In genomic region chr9:85973238-85973637, GRCh38 we compare ENCODE assay signal across 15 cellular contexts. TPM values are rescaled to one million over a fixed set of nuclear protein-coding genes. Genes with fewer than 3 reads are reported as not detected.
DNase-seq lines count a peak whose midpoint lies in the region; ATAC-seq and TF ChIP-seq lines count a peak whose summit lies in the region.
"Had no signal": no experiment of that assay in that cellular context is flagged by ENCODE, and none has a peak within 500 bp of the region (broad histone marks: within the 10 kb centered on the region; RNA-seq: fewer than 3 reads in every experiment).

No MANE protein-coding gene starts in this region.

- H3K27me3 Mint-ChIP-seq in activated CD4-positive, alpha-beta T cell treated with anti-CD3 and anti-CD28 coated beads for 36 hours, result no peaks in the 10 kb centered on the region
- no peaks in the 10 kb centered on the region for H3K27me3 Mint-ChIP-seq in MCF 10A (ENCODE audit: insufficient read depth, unreplicated experiment)
- no peaks in the 10 kb centered on the region for H3K27me3 Mint-ChIP-seq in activated T-helper 17 cell treated with anti-CD3 and anti-CD28 coated beads, Interleukin-2, amount 50 U/mL, for 72 hours
- H3K27me3 Mint-ChIP-seq in type B pancreatic cell, result no peaks in the 10 kb centered on the region
- H3K27me3 Mint-ChIP-seq: CD8-positive, alpha-beta memory T cell had no signal

- no peaks in the 10 kb centered on the region for H3K9me3 Mint-ChIP-seq in activated CD4-positive, alpha-beta T cell treated with anti-CD3 and anti-CD28 coated beads for 36 hours (ENCODE audit: low read depth)
- no peaks in the 10 kb centered on the region for H3K9me3 Mint-ChIP-seq in MCF 10A (ENCODE audit: unreplicated experiment)
- H3K9me3 Mint-ChIP-seq in activated T-helper 17 cell treated with anti-CD3 and anti-CD28 coated beads, Interleukin-2, amount 50 U/mL, for 72 hours, result no peaks in the 10 kb centered on the region
- H3K9me3 Mint-ChIP-seq in type B pancreatic cell, result no peaks in the 10 kb centered on the region
- H3K9me3 Mint-ChIP-seq: CD8-positive, alpha-beta memory T cell had no signal

- no peak overlapping the region for H3K27ac Mint-ChIP-seq in activated CD4-positive, alpha-beta T cell treated with anti-CD3 and anti-CD28 coated beads for 36 hours
- H3K27ac Mint-ChIP-seq in MCF 10A (ENCODE audit: low read depth, unreplicated experiment) (peak overlapping the region; percentile 6), type B pancreatic cell (peak overlapping the region; percentile 0)
- no peak overlapping the region for H3K27ac Mint-ChIP-seq in activated T-helper 17 cell treated with anti-CD3 and anti-CD28 coated beads, Interleukin-2, amount 50 U/mL, for 72 hours

- no peaks in the 10 kb centered on the region for H3K4me1 ChIP-seq in breast epithelium
- H3K4me1 ChIP-seq: BLaER1 had no signal

- no peak overlapping the region for H3K27ac ChIP-seq in breast epithelium
- H3K27ac ChIP-seq: 22Rv1, BLaER1, GM23248 had no signal

- H3K4me3 Mint-ChIP-seq in activated CD4-positive, alpha-beta T cell treated with anti-CD3 and anti-CD28 coated beads for 36 hours, result no peak overlapping the region
- H3K4me3 Mint-ChIP-seq in MCF 10A (ENCODE audit: unreplicated experiment) (no peak overlapping the region), type B pancreatic cell (no peak overlapping the region)
- no peak overlapping the region for H3K4me3 Mint-ChIP-seq in activated T-helper 17 cell treated with anti-CD3 and anti-CD28 coated beads, Interleukin-2, amount 50 U/mL, for 72 hours
- H3K4me3 Mint-ChIP-seq: CD8-positive, alpha-beta memory T cell had no signal

- no peak for TF ChIP-seq CTCF in MCF 10A (IDR thresholded peaks at IDR 0.05; ENCODE audit: unreplicated experiment)
- TF ChIP-seq CTCF in breast epithelium (IDR thresholded peaks at IDR 0.05), result no peak
- no peak for TF ChIP-seq CTCF in type B pancreatic cell (conservative IDR thresholded peaks at IDR 0.05)

- no peak for DNase-seq in activated CD4-positive, alpha-beta T cell treated with anti-CD3 and anti-CD28 coated beads for 36 hours
- DNase-seq in activated CD4-positive, alpha-beta T cell treated with anti-CD3 and anti-CD28 coated beads, Interleukin-2, amount 50 U/mL, for 1 hour, result no peak
- DNase-seq in MCF 10A (ENCODE audit: unreplicated experiment) (no peak), breast epithelium (ENCODE audit: low spot score in 2 of 2) (no peak), type B pancreatic cell (ENCODE audit: extremely low spot score, unreplicated experiment) (no peak)
- DNase-seq in activated effector memory CD4-positive, alpha-beta T cell treated with anti-CD3 and anti-CD28 coated beads, Interleukin-2, amount 50 U/mL, for 16 hours, result no peak
- DNase-seq: AML-193, DMS 273 treated with DMSO at 0.1 percent for 48 hours, GM23248, H7 had no signal

- H3K27me3 ChIP-seq in breast epithelium, result no peaks in the 10 kb centered on the region
- H3K27me3 ChIP-seq: BLaER1 had no signal

- peaks cover 3% of the 10 kb centered on the region for H3K36me3 ChIP-seq in breast epithelium

- TF ChIP-seq POLR2A in breast epithelium (IDR thresholded peaks at IDR 0.05), result no peak

- CTCF ChIA-PET in activated CD4-positive, alpha-beta T cell treated with anti-CD3 and anti-CD28 coated beads for 36 hours (lab: Charles Lee), result interaction anchor here (0.6 to 0.8 kb wide), 2 partner anchors 8 to 10 kb away, joined by 4 read pairs; no protein-coding TSS in a partner anchor
- CTCF ChIA-PET in MCF 10A (lab: Yijun Ruan, JAX), result no interaction called here

- H3K36me3 Mint-ChIP-seq in activated CD4-positive, alpha-beta T cell treated with anti-CD3 and anti-CD28 coated beads for 36 hours (ENCODE audit: low read depth), result peaks cover 50% of the 10 kb centered on the region
- H3K36me3 Mint-ChIP-seq in MCF 10A (ENCODE audit: insufficient read depth, unreplicated experiment) (peaks cover 71% of the 10 kb centered on the region), type B pancreatic cell (peaks cover 43% of the 10 kb centered on the region)
- peaks cover 95% of the 10 kb centered on the region for H3K36me3 Mint-ChIP-seq in activated T-helper 17 cell treated with anti-CD3 and anti-CD28 coated beads, Interleukin-2, amount 50 U/mL, for 72 hours (ENCODE audit: low read depth)

- no peak overlapping the region for H3K4me3 ChIP-seq in breast epithelium
- H3K4me3 ChIP-seq: BLaER1, GM23248 had no signal

- peaks cover 6% of the 10 kb centered on the region for H3K4me1 Mint-ChIP-seq in activated CD4-positive, alpha-beta T cell treated with anti-CD3 and anti-CD28 coated beads for 36 hours
- peaks cover 13% of the 10 kb centered on the region for H3K4me1 Mint-ChIP-seq in MCF 10A (ENCODE audit: insufficient read depth, unreplicated experiment)
- peaks cover 8% of the 10 kb centered on the region for H3K4me1 Mint-ChIP-seq in activated T-helper 17 cell treated with anti-CD3 and anti-CD28 coated beads, Interleukin-2, amount 50 U/mL, for 72 hours
- no peaks in the 10 kb centered on the region for H3K4me1 Mint-ChIP-seq in type B pancreatic cell (ENCODE audit: unreplicated experiment)

- intact Hi-C loops in activated CD4-positive, alpha-beta T cell treated with anti-CD3 and anti-CD28 coated beads for 36 hours (cut with DNase I, micrococcal nuclease), result no loop called here
- intact Hi-C loops in MCF 10A (cut with micrococcal nuclease), result no loop called here
- intact Hi-C loops in breast epithelium (cut with DNase I; ENCODE audit: low total_unique reads), result no loop called here

- ATAC-seq in activated CD4-positive, alpha-beta T cell treated with anti-CD3 and anti-CD28 coated beads for 36 hours, result peak; percentile 58
- ATAC-seq in activated T-helper 17 cell treated with anti-CD3 and anti-CD28 coated beads, Interleukin-2, amount 50 U/mL, for 72 hours (replicated peaks), result peak; percentile 26
- no peak for ATAC-seq in GM21737 (IDR thresholded peaks at IDR 0.05; ENCODE audit: unreplicated experiment)

- BruUV-seq in MCF 10A (replicated peaks; lab: Mats Ljungman, UMichigan), result no TSS peak

- H3K9me3 ChIP-seq in breast epithelium, result no peaks in the 10 kb centered on the region
- H3K9me3 ChIP-seq: BLaER1 had no signal

- POLR2A ChIA-PET in activated CD4-positive, alpha-beta T cell treated with anti-CD3 and anti-CD28 coated beads for 36 hours (lab: Charles Lee), result no interaction called here
- POLR2A ChIA-PET in MCF 10A (lab: Yijun Ruan, JAX), result no interaction called here

RNA-seq across cellular contexts. Expression of gene NAA35, which starts 32.3 kb away (rescaled TPM):
- 10 to 100 TPM; 24.9 to 25.8 TPM for total RNA-seq in activated CD4-positive, alpha-beta T cell treated with anti-CD3 and anti-CD28 coated beads for 36 hours
- total RNA-seq in MCF 10A (2022) (36.2 and 37.6 TPM in 2 replicates), breast epithelium (10 to 100 TPM; 14.2 to 30.4 (median 21.0) TPM), type B pancreatic cell (ENCODE audit: low replicate concordance) (32.9 and 35.7 TPM in 2 replicates)
- 10 to 100 TPM; 29.4 to 32.2 TPM for total RNA-seq in activated T-helper 17 cell treated with anti-CD3 and anti-CD28 coated beads, Interleukin-2, amount 50 U/mL, for 72 hours

Comparison
In these comparisons a context has a peak if more than half of its experiments do, and no peak if none do; other contexts are left out.
1. H3K27ac Mint-ChIP-seq: peak in MCF 10A (single experiment) and type B pancreatic cell (single experiment); none in activated CD4-positive, alpha-beta T cell treated with anti-CD3 and anti-CD28 coated beads for 36 hours (single experiment) and activated T-helper 17 cell treated with anti-CD3 and anti-CD28 coated beads, Interleukin-2, amount 50 U/mL, for 72 hours (single experiment).